1 cellular context compared by ENCODE assay signal in the genomic region with DNA sequence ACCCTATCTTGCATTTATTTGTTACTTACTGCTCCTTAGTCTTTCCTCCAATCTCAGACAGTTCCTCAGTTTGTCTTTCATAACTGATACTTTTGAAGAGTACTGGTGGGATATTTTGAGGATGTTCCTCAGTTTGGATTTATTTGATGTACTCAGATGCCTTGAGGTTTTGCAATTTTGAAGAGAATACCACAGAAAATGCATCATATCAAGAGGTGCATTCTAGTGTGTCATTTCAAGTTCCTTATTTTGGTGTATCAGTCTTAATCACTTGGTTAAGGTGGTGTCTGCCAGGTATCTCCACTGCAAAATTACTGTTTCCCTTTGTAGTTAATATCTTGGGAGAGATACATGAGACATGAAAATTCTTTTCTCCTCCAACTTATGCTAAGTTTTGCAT.
TF ChIP-seq lines count a peak whose summit lies in the region.

No MANE protein-coding gene starts in this region.

TF ChIP-seq in GM12878, 131 proteins besides CTCF, POLR2A, EP300 and RAD21 (continued from another document and continues in another):
- TF ChIP-seq, protein P1, sequence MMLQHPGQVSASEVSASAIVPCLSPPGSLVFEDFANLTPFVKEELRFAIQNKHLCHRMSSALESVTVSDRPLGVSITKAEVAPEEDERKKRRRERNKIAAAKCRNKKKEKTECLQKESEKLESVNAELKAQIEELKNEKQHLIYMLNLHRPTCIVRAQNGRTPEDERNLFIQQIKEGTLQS (IDR thresholded peaks at IDR 0.05; ENCODE audit: borderline replicate concordance, extremely low read depth, low read depth, low read length), result no peak
- no peak for TF ChIP-seq TARDBP (IDR thresholded peaks at IDR 0.05; ENCODE audit: borderline replicate concordance)
- TF ChIP-seq HDGF (IDR thresholded peaks at IDR 0.05), result no peak
- no peak for TF ChIP-seq SMAD5 (IDR thresholded peaks at IDR 0.05; ENCODE audit: low read depth)
- no peak for TF ChIP-seq CHD4 (IDR thresholded peaks at IDR 0.05)
- peak; percentile 69; the same call in 1 of the 2 replicates for TF ChIP-seq SPI1 (IDR thresholded peaks at IDR 0.05; ENCODE audit: borderline replicate concordance, insufficient read depth, low read depth, low read length)
- TF ChIP-seq, protein P2, sequence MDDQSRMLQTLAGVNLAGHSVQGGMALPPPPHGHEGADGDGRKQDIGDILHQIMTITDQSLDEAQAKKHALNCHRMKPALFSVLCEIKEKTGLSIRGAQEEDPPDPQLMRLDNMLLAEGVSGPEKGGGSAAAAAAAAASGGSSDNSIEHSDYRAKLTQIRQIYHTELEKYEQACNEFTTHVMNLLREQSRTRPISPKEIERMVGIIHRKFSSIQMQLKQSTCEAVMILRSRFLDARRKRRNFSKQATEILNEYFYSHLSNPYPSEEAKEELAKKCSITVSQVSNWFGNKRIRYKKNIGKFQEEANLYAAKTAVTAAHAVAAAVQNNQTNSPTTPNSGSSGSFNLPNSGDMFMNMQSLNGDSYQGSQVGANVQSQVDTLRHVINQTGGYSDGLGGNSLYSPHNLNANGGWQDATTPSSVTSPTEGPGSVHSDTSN (IDR thresholded peaks at IDR 0.05; ENCODE audit: insufficient replicate concordance, low read depth, low read length), result no peak
- TF ChIP-seq SMC3 (IDR thresholded peaks at IDR 0.05; ENCODE audit: borderline replicate concordance, low read length), result no peak
- TF ChIP-seq NBN (IDR thresholded peaks at IDR 0.05), result no peak
- TF ChIP-seq, protein P3, sequence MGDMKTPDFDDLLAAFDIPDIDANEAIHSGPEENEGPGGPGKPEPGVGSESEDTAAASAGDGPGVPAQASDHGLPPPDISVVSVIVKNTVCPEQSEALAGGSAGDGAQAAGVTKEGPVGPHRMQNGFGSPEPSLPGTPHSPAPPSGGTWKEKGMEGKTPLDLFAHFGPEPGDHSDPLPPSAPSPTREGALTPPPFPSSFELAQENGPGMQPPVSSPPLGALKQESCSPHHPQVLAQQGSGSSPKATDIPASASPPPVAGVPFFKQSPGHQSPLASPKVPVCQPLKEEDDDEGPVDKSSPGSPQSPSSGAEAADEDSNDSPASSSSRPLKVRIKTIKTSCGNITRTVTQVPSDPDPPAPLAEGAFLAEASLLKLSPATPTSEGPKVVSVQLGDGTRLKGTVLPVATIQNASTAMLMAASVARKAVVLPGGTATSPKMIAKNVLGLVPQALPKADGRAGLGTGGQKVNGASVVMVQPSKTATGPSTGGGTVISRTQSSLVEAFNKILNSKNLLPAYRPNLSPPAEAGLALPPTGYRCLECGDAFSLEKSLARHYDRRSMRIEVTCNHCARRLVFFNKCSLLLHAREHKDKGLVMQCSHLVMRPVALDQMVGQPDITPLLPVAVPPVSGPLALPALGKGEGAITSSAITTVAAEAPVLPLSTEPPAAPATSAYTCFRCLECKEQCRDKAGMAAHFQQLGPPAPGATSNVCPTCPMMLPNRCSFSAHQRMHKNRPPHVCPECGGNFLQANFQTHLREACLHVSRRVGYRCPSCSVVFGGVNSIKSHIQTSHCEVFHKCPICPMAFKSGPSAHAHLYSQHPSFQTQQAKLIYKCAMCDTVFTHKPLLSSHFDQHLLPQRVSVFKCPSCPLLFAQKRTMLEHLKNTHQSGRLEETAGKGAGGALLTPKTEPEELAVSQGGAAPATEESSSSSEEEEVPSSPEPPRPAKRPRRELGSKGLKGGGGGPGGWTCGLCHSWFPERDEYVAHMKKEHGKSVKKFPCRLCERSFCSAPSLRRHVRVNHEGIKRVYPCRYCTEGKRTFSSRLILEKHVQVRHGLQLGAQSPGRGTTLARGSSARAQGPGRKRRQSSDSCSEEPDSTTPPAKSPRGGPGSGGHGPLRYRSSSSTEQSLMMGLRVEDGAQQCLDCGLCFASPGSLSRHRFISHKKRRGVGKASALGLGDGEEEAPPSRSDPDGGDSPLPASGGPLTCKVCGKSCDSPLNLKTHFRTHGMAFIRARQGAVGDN (IDR thresholded peaks at IDR 0.05), result no peak
- TF ChIP-seq MTA3 (IDR thresholded peaks at IDR 0.05; ENCODE audit: borderline replicate concordance, low read length), result no peak
- no peak for TF ChIP-seq LARP7 (IDR thresholded peaks at IDR 0.05)
- TF ChIP-seq BCL11A (IDR thresholded peaks at IDR 0.05; ENCODE audit: low read depth, low read length), result peak; percentile 84; the same call in 1 of the 2 replicates
- no peak for TF ChIP-seq CBX3 (IDR thresholded peaks at IDR 0.05; ENCODE audit: borderline replicate concordance, low read depth)
- no peak for TF ChIP-seq HDAC6 (IDR thresholded peaks at IDR 0.05; ENCODE audit: unreplicated experiment)
- no peak for TF ChIP-seq ZNF274 (IDR thresholded peaks at IDR 0.05; ENCODE audit: insufficient read depth, insufficient read length)
- TF ChIP-seq, protein P4, sequence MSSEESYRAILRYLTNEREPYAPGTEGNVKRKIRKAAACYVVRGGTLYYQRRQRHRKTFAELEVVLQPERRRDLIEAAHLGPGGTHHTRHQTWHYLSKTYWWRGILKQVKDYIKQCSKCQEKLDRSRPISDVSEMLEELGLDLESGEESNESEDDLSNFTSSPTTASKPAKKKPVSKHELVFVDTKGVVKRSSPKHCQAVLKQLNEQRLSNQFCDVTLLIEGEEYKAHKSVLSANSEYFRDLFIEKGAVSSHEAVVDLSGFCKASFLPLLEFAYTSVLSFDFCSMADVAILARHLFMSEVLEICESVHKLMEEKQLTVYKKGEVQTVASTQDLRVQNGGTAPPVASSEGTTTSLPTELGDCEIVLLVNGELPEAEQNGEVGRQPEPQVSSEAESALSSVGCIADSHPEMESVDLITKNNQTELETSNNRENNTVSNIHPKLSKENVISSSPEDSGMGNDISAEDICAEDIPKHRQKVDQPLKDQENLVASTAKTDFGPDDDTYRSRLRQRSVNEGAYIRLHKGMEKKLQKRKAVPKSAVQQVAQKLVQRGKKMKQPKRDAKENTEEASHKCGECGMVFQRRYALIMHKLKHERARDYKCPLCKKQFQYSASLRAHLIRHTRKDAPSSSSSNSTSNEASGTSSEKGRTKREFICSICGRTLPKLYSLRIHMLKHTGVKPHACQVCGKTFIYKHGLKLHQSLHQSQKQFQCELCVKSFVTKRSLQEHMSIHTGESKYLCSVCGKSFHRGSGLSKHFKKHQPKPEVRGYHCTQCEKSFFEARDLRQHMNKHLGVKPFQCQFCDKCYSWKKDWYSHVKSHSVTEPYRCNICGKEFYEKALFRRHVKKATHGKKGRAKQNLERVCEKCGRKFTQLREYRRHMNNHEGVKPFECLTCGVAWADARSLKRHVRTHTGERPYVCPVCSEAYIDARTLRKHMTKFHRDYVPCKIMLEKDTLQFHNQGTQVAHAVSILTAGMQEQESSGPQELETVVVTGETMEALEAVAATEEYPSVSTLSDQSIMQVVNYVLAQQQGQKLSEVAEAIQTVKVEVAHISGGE (CRISPR knock-in tag; IDR thresholded peaks at IDR 0.05), result no peak
- TF ChIP-seq, protein P5, sequence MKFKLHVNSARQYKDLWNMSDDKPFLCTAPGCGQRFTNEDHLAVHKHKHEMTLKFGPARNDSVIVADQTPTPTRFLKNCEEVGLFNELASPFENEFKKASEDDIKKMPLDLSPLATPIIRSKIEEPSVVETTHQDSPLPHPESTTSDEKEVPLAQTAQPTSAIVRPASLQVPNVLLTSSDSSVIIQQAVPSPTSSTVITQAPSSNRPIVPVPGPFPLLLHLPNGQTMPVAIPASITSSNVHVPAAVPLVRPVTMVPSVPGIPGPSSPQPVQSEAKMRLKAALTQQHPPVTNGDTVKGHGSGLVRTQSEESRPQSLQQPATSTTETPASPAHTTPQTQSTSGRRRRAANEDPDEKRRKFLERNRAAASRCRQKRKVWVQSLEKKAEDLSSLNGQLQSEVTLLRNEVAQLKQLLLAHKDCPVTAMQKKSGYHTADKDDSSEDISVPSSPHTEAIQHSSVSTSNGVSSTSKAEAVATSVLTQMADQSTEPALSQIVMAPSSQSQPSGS (IDR thresholded peaks at IDR 0.05; ENCODE audit: low read length), result peak; percentile 66
- TF ChIP-seq ZNF207 (IDR thresholded peaks at IDR 0.05; ENCODE audit: borderline replicate concordance), result no peak
- TF ChIP-seq CHD1 (IDR thresholded peaks at IDR 0.05; ENCODE audit: low read depth, low read length), result no peak
- TF ChIP-seq HCFC1 (IDR thresholded peaks at IDR 0.05; ENCODE audit: low read length), result no peak
- TF ChIP-seq ZBED1 (IDR thresholded peaks at IDR 0.05; ENCODE audit: borderline replicate concordance), result peak; percentile 48; the same call in 1 of the 2 replicates
- TF ChIP-seq PML (IDR thresholded peaks at IDR 0.05; ENCODE audit: low read length), result no peak
- TF ChIP-seq ZNF24 (IDR thresholded peaks at IDR 0.05), result 0 out of 2 replicates have a peak, but pooled peaks have one; percentile 19
- no peak for TF ChIP-seq FOS (IDR thresholded peaks at IDR 0.05; ENCODE audit: borderline replicate concordance, extremely low read depth, insufficient read length)
- peak; percentile 46; the same call in 1 of the 3 replicates for TF ChIP-seq POU2F2 (IDR thresholded peaks at IDR 0.05; ENCODE audit: borderline replicate concordance, low read depth, low read length)
- TF ChIP-seq, protein P6, sequence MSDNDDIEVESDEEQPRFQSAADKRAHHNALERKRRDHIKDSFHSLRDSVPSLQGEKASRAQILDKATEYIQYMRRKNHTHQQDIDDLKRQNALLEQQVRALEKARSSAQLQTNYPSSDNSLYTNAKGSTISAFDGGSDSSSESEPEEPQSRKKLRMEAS (IDR thresholded peaks at IDR 0.05; ENCODE audit: low read depth, low read length), result no peak
- TF ChIP-seq, protein P7, sequence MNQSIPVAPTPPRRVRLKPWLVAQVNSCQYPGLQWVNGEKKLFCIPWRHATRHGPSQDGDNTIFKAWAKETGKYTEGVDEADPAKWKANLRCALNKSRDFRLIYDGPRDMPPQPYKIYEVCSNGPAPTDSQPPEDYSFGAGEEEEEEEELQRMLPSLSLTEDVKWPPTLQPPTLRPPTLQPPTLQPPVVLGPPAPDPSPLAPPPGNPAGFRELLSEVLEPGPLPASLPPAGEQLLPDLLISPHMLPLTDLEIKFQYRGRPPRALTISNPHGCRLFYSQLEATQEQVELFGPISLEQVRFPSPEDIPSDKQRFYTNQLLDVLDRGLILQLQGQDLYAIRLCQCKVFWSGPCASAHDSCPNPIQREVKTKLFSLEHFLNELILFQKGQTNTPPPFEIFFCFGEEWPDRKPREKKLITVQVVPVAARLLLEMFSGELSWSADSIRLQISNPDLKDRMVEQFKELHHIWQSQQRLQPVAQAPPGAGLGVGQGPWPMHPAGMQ (IDR thresholded peaks at IDR 0.05; ENCODE audit: borderline replicate concordance), result no peak
- no peak for TF ChIP-seq CEBPB (IDR thresholded peaks at IDR 0.05; ENCODE audit: borderline replicate concordance in 1 of 2, low read depth in 2 of 2, low read length in 2 of 2)
- TF ChIP-seq POLR2AphosphoS5 (IDR thresholded peaks at IDR 0.05; ENCODE audit: low read length), result no peak
- TF ChIP-seq BACH1 (IDR thresholded peaks at IDR 0.05; ENCODE audit: borderline replicate concordance), result no peak
- TF ChIP-seq TCF7 (IDR thresholded peaks at IDR 0.05; ENCODE audit: borderline replicate concordance), result peak; percentile 55; the same call in 1 of the 2 replicates
- TF ChIP-seq RBBP5 (conservative IDR thresholded peaks at IDR 0.05), result no peak
- TF ChIP-seq, protein P8, sequence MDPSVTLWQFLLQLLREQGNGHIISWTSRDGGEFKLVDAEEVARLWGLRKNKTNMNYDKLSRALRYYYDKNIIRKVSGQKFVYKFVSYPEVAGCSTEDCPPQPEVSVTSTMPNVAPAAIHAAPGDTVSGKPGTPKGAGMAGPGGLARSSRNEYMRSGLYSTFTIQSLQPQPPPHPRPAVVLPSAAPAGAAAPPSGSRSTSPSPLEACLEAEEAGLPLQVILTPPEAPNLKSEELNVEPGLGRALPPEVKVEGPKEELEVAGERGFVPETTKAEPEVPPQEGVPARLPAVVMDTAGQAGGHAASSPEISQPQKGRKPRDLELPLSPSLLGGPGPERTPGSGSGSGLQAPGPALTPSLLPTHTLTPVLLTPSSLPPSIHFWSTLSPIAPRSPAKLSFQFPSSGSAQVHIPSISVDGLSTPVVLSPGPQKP (IDR thresholded peaks at IDR 0.05; ENCODE audit: low read depth, low read length), result no peak
- peak; percentile 71; the same call in 1 of the 2 replicates for TF ChIP-seq FOXM1 (IDR thresholded peaks at IDR 0.05; ENCODE audit: low read depth, low read length)
- TF ChIP-seq IKZF2 (IDR thresholded peaks at IDR 0.05), result peak; percentile 88
- TF ChIP-seq ASH2L (IDR thresholded peaks at IDR 0.05; ENCODE audit: borderline replicate concordance, low read depth), result no peak
- no peak for TF ChIP-seq YBX1 (IDR thresholded peaks at IDR 0.05)
- TF ChIP-seq BHLHE40 (IDR thresholded peaks at IDR 0.05; ENCODE audit: borderline replicate concordance in 1 of 2, low read depth in 2 of 2, low read length in 1 of 2), result no peak; a peak in 1 of 4 replicates
- no peak for TF ChIP-seq TCF12 (IDR thresholded peaks at IDR 0.05; ENCODE audit: low read depth, low read length)
- TF ChIP-seq ZNF384 (IDR thresholded peaks at IDR 0.05; ENCODE audit: borderline replicate concordance, low read depth, low read length), result no peak
- TF ChIP-seq, protein P9, sequence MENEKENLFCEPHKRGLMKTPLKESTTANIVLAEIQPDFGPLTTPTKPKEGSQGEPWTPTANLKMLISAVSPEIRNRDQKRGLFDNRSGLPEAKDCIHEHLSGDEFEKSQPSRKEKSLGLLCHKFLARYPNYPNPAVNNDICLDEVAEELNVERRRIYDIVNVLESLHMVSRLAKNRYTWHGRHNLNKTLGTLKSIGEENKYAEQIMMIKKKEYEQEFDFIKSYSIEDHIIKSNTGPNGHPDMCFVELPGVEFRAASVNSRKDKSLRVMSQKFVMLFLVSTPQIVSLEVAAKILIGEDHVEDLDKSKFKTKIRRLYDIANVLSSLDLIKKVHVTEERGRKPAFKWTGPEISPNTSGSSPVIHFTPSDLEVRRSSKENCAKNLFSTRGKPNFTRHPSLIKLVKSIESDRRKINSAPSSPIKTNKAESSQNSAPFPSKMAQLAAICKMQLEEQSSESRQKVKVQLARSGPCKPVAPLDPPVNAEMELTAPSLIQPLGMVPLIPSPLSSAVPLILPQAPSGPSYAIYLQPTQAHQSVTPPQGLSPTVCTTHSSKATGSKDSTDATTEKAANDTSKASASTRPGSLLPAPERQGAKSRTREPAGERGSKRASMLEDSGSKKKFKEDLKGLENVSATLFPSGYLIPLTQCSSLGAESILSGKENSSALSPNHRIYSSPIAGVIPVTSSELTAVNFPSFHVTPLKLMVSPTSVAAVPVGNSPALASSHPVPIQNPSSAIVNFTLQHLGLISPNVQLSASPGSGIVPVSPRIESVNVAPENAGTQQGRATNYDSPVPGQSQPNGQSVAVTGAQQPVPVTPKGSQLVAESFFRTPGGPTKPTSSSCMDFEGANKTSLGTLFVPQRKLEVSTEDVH (IDR thresholded peaks at IDR 0.05; ENCODE audit: low read depth, partially characterized antibody), result no peak
- no peak for TF ChIP-seq POLR2AphosphoS2 (IDR thresholded peaks at IDR 0.05; ENCODE audit: low read depth, low read length)
- TF ChIP-seq, protein P10, sequence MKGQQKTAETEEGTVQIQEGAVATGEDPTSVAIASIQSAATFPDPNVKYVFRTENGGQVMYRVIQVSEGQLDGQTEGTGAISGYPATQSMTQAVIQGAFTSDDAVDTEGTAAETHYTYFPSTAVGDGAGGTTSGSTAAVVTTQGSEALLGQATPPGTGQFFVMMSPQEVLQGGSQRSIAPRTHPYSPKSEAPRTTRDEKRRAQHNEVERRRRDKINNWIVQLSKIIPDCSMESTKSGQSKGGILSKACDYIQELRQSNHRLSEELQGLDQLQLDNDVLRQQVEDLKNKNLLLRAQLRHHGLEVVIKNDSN (IDR thresholded peaks at IDR 0.05; ENCODE audit: borderline replicate concordance, extremely low read length, insufficient read depth, low read depth, low read length), result no peak
- TF ChIP-seq RELA (IDR thresholded peaks at IDR 0.05; ENCODE audit: borderline replicate concordance, partially characterized antibody), result no peak
- TF ChIP-seq RUNX3 (IDR thresholded peaks at IDR 0.05; ENCODE audit: low read length), result peak; percentile 98
- TF ChIP-seq KLF5 (IDR thresholded peaks at IDR 0.05; ENCODE audit: partially characterized antibody), result no peak
